In genomic region chr21:42118121-42118795, GRCh38 we compare ENCODE assay signal across 12 cellular contexts. TPM values are rescaled to one million over a fixed set of nuclear protein-coding genes. Genes with fewer than 3 reads are reported as not detected.
DNase-seq lines count a peak whose midpoint lies in the region; ATAC-seq and TF ChIP-seq lines count a peak whose summit lies in the region.
"Had no signal": no experiment of that assay in that cellular context is flagged by ENCODE, and none has a peak within 500 bp of the region (broad histone marks: within the 10 kb centered on the region; RNA-seq: fewer than 3 reads in every experiment).

No MANE protein-coding gene starts in this region.

- H3K27ac ChIP-seq in BLaER1 (peak overlapping the region; percentile 90), DOHH2 (ENCODE audit: low read depth, low read length) (peak overlapping the region; percentile 11; the same call in 1 of the 2 replicates), VCaP (peak overlapping the region; percentile 91), colonic mucosa (no peak overlapping the region)
- H3K27ac ChIP-seq: adrenal gland, cardiac muscle cell had no signal

- intact Hi-C loops in colonic mucosa (cut with DNase I) = no loop called here

- peaks cover 6% of the 10 kb centered on the region; the same call in 1 of the 2 replicates for H3F3A ChIP-seq in DOHH2 (ENCODE audit: control insufficient read depth, insufficient read depth)

- no peak for ATAC-seq in GM21737 (IDR thresholded peaks at IDR 0.05; ENCODE audit: unreplicated experiment)

- TF ChIP-seq CTCF in DOHH2 (IDR thresholded peaks at IDR 0.05; ENCODE audit: low read depth, low read length, poor library complexity, severe bottlenecking) (no peak), VCaP (conservative IDR thresholded peaks at IDR 0.05) (no peak), colonic mucosa (IDR thresholded peaks at IDR 0.05) (no peak)

- H3K9me3 ChIP-seq in BLaER1 = no peaks in the 10 kb centered on the region
- H3K9me3 ChIP-seq in DOHH2 (ENCODE audit: control insufficient read depth, insufficient read depth, low read length) = no peaks in the 10 kb centered on the region
- no peaks in the 10 kb centered on the region for H3K9me3 ChIP-seq in colonic mucosa
- H3K9me3 ChIP-seq: adrenal gland had no signal

- no peaks in the 10 kb centered on the region for H3K79me2 ChIP-seq in DOHH2 (ENCODE audit: control insufficient read depth, low read length)

- H3K4me3 ChIP-seq in BLaER1 (peak overlapping the region; percentile 38), DOHH2 (ENCODE audit: low read length) (peak overlapping the region; percentile 46), colonic mucosa (no peak overlapping the region)
- H3K4me3 ChIP-seq: cardiac muscle cell had no signal

- H3K4me2 ChIP-seq in BLaER1 = peak overlapping the region; percentile 94
- peak overlapping the region; percentile 63 for H3K4me2 ChIP-seq in DOHH2 (ENCODE audit: low read length)

- H3K27me3 ChIP-seq in BLaER1 (no peaks in the 10 kb centered on the region), DOHH2 (ENCODE audit: control insufficient read depth, low read length) (0 out of 2 replicates have a peak, but pooled peaks cover 3% of the 10 kb centered on the region), colonic mucosa (no peaks in the 10 kb centered on the region)

- peak; percentile 42 for DNase-seq in NCI-H146 treated with DMSO at 0.1 percent for 48 hours (lab: John Stamatoyannopoulos, UW; ENCODE audit: unreplicated experiment)
- DNase-seq in HuH-7 (ENCODE audit: low spot score) = no peak
- DNase-seq in colonic mucosa = no peak

- H3K9ac ChIP-seq in BLaER1 = peak overlapping the region; percentile 74
- no peak overlapping the region for H3K9ac ChIP-seq in colonic mucosa (ENCODE audit: low read depth in 2 of 2, low read length in 2 of 2)

- H4K20me1 ChIP-seq in BLaER1 = no peaks in the 10 kb centered on the region
- no peaks in the 10 kb centered on the region for H4K20me1 ChIP-seq in DOHH2 (ENCODE audit: control insufficient read depth, insufficient read depth, low read depth, low read length)

- H3K4me1 ChIP-seq in BLaER1 = peaks cover 91% of the 10 kb centered on the region
- H3K4me1 ChIP-seq in DOHH2 (ENCODE audit: control insufficient read depth, low read length) = peaks cover 61% of the 10 kb centered on the region
- no peaks in the 10 kb centered on the region for H3K4me1 ChIP-seq in colonic mucosa
- H3K4me1 ChIP-seq: adrenal gland had no signal

- no peaks in the 10 kb centered on the region for H3K36me3 ChIP-seq in BLaER1
- H3K36me3 ChIP-seq in DOHH2 (ENCODE audit: control insufficient read depth, low read length) = no peaks in the 10 kb centered on the region
- no peaks in the 10 kb centered on the region for H3K36me3 ChIP-seq in colonic mucosa
- H3K36me3 ChIP-seq: adrenal gland, cardiac muscle cell had no signal

- no peaks in the 10 kb centered on the region for H3K9me2 ChIP-seq in DOHH2 (replicated peaks; ENCODE audit: control insufficient read depth, low read length)

RNA-seq across cellular contexts. Expression of gene UMODL1, which starts 47.1 kb away (rescaled TPM):
- under 1 TPM; 0.35 to 0.37 TPM for total RNA-seq in colonic mucosa
- total RNA-seq: activated T-helper 2 cell treated with anti-CD3 and anti-CD28 coated beads, Interferon-gamma antibody, Interleukin-2, Interleukin-4, amounts not matched to agents 10 μg/mL and 5 μg/mL and 100 μg/mL, durations not matched to agents 14 hours and 24 hours and 36 hours; cardiac muscle cell; fibroblast of lung; skeletal muscle tissue had no signal
